Comparison of ENCODE assay signal across 2 cellular contexts in the genomic region with DNA sequence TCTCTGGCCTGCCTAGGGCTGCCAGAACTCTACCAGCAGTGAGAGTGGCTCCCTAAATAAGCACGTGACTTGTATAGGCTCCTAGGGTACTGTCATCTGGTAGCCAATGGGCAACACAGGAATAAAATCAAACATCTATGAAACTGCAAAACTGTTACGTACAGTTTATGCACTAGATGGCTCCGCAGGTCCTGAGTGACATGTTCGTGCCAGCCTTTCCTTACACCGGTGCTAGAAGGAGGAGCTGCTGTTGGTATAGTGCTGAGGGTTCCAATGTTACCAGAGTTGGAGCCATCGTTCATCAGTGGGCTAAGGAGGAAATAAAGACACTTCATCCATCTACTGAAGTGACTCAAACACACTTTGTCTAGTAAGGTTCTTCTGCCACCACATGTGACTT.
A peak's percentile ranks its signal among the peaks of the same experiment; 100 is the strongest.
TF ChIP-seq lines count a peak whose summit lies in the region.

No MANE protein-coding gene starts in this region.

TF ChIP-seq in A549, 52 proteins besides CTCF, POLR2A, EP300 and RAD21 (continued from another document):
- TF ChIP-seq, protein P1, sequence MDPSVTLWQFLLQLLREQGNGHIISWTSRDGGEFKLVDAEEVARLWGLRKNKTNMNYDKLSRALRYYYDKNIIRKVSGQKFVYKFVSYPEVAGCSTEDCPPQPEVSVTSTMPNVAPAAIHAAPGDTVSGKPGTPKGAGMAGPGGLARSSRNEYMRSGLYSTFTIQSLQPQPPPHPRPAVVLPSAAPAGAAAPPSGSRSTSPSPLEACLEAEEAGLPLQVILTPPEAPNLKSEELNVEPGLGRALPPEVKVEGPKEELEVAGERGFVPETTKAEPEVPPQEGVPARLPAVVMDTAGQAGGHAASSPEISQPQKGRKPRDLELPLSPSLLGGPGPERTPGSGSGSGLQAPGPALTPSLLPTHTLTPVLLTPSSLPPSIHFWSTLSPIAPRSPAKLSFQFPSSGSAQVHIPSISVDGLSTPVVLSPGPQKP (IDR thresholded peaks at IDR 0.05; ENCODE audit: low read depth, low read length): no peak
- no peak for TF ChIP-seq ZNF302 (CRISPR knock-in tag; IDR thresholded peaks at IDR 0.05)
- TF ChIP-seq SMC3 (IDR thresholded peaks at IDR 0.05): peak; percentile 24; the same call in 1 of the 3 replicates

TF ChIP-seq in WTC11, 78 proteins besides CTCF, POLR2A, EP300 and RAD21 (continued from another document):
- TF ChIP-seq, protein P2, sequence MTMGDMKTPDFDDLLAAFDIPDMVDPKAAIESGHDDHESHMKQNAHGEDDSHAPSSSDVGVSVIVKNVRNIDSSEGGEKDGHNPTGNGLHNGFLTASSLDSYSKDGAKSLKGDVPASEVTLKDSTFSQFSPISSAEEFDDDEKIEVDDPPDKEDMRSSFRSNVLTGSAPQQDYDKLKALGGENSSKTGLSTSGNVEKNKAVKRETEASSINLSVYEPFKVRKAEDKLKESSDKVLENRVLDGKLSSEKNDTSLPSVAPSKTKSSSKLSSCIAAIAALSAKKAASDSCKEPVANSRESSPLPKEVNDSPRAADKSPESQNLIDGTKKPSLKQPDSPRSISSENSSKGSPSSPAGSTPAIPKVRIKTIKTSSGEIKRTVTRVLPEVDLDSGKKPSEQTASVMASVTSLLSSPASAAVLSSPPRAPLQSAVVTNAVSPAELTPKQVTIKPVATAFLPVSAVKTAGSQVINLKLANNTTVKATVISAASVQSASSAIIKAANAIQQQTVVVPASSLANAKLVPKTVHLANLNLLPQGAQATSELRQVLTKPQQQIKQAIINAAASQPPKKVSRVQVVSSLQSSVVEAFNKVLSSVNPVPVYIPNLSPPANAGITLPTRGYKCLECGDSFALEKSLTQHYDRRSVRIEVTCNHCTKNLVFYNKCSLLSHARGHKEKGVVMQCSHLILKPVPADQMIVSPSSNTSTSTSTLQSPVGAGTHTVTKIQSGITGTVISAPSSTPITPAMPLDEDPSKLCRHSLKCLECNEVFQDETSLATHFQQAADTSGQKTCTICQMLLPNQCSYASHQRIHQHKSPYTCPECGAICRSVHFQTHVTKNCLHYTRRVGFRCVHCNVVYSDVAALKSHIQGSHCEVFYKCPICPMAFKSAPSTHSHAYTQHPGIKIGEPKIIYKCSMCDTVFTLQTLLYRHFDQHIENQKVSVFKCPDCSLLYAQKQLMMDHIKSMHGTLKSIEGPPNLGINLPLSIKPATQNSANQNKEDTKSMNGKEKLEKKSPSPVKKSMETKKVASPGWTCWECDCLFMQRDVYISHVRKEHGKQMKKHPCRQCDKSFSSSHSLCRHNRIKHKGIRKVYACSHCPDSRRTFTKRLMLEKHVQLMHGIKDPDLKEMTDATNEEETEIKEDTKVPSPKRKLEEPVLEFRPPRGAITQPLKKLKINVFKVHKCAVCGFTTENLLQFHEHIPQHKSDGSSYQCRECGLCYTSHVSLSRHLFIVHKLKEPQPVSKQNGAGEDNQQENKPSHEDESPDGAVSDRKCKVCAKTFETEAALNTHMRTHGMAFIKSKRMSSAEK (CRISPR knock-in tag; IDR thresholded peaks at IDR 0.05; ENCODE audit: borderline replicate concordance): no peak
- TF ChIP-seq ZNF671 (CRISPR knock-in tag; IDR thresholded peaks at IDR 0.05): no peak
- no peak for TF ChIP-seq GRHL2 (CRISPR knock-in tag; IDR thresholded peaks at IDR 0.05; ENCODE audit: insufficient replicate concordance, severe bottlenecking)
- TF ChIP-seq RELA (CRISPR knock-in tag; IDR thresholded peaks at IDR 0.05; ENCODE audit: borderline replicate concordance): no peak
- TF ChIP-seq JUN (CRISPR knock-in tag; IDR thresholded peaks at IDR 0.05): no peak
- TF ChIP-seq, protein P3, sequence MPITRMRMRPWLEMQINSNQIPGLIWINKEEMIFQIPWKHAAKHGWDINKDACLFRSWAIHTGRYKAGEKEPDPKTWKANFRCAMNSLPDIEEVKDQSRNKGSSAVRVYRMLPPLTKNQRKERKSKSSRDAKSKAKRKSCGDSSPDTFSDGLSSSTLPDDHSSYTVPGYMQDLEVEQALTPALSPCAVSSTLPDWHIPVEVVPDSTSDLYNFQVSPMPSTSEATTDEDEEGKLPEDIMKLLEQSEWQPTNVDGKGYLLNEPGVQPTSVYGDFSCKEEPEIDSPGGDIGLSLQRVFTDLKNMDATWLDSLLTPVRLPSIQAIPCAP (CRISPR knock-in tag; IDR thresholded peaks at IDR 0.05): no peak
- no peak for TF ChIP-seq ZNF263 (CRISPR knock-in tag; IDR thresholded peaks at IDR 0.05; ENCODE audit: low read depth)
- TF ChIP-seq, protein P4, sequence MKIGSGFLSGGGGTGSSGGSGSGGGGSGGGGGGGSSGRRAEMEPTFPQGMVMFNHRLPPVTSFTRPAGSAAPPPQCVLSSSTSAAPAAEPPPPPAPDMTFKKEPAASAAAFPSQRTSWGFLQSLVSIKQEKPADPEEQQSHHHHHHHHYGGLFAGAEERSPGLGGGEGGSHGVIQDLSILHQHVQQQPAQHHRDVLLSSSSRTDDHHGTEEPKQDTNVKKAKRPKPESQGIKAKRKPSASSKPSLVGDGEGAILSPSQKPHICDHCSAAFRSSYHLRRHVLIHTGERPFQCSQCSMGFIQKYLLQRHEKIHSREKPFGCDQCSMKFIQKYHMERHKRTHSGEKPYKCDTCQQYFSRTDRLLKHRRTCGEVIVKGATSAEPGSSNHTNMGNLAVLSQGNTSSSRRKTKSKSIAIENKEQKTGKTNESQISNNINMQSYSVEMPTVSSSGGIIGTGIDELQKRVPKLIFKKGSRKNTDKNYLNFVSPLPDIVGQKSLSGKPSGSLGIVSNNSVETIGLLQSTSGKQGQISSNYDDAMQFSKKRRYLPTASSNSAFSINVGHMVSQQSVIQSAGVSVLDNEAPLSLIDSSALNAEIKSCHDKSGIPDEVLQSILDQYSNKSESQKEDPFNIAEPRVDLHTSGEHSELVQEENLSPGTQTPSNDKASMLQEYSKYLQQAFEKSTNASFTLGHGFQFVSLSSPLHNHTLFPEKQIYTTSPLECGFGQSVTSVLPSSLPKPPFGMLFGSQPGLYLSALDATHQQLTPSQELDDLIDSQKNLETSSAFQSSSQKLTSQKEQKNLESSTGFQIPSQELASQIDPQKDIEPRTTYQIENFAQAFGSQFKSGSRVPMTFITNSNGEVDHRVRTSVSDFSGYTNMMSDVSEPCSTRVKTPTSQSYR (CRISPR knock-in tag; IDR thresholded peaks at IDR 0.05): no peak
- TF ChIP-seq, protein P5, sequence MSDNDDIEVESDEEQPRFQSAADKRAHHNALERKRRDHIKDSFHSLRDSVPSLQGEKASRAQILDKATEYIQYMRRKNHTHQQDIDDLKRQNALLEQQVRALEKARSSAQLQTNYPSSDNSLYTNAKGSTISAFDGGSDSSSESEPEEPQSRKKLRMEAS (CRISPR knock-in tag; IDR thresholded peaks at IDR 0.05): no peak
- no peak for TF ChIP-seq GTF2I (CRISPR knock-in tag; conservative IDR thresholded peaks at IDR 0.05)
- no peak for TF ChIP-seq ZNF416 (CRISPR knock-in tag; IDR thresholded peaks at IDR 0.05)
- TF ChIP-seq, protein P6, sequence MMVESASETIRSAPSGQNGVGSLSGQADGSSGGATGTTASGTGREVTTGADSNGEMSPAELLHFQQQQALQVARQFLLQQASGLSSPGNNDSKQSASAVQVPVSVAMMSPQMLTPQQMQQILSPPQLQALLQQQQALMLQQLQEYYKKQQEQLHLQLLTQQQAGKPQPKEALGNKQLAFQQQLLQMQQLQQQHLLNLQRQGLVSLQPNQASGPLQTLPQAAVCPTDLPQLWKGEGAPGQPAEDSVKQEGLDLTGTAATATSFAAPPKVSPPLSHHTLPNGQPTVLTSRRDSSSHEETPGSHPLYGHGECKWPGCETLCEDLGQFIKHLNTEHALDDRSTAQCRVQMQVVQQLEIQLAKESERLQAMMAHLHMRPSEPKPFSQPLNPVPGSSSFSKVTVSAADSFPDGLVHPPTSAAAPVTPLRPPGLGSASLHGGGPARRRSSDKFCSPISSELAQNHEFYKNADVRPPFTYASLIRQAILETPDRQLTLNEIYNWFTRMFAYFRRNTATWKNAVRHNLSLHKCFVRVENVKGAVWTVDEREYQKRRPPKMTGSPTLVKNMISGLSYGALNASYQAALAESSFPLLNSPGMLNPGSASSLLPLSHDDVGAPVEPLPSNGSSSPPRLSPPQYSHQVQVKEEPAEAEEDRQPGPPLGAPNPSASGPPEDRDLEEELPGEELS (CRISPR knock-in tag; IDR thresholded peaks at IDR 0.05): no peak
TF ChIP-seq in WTC11: peak in this region for 0.
